ENCODE assay signal across 1 cellular context in the genomic region with DNA sequence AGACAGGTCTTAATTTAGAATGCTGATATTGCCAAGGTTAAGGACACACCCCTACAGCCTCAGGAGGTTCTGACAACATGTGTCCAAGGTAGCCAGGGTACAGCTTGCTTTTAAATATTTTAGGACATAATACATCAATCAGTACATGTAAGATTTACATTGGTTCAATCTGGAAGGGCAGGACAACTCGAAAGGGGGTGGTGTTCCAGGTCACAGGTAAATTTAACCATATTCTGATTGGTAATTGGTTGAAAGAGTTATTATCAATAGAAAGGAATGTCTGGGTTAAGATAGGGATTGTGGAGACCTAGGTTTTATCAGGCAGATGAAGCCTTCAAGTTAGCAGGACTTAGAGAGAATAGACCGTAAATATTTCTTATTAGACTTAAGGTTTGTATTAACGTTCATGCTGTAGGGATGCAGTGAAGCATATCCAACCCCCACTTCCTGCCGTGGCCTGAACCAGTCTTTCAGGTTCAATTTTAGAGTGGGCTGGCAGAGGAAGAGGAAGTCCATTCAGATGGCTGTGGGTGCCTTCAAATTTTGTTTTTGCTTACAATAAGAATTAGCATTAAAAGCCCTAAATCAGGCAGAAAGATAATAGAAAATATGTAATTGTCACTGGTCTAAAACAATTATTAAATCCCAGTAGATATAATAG.
TF ChIP-seq lines count a peak whose summit lies in the region.

No MANE protein-coding gene starts in this region.

TF ChIP-seq in HepG2, 621 proteins besides CTCF, POLR2A, EP300 and RAD21 (continued from another document):
- TF ChIP-seq ZNF652 (CRISPR knock-in tag; IDR thresholded peaks at IDR 0.05; ENCODE audit: borderline replicate concordance, low read depth): no peak
- TF ChIP-seq ZBTB8A (CRISPR knock-in tag; IDR thresholded peaks at IDR 0.05; ENCODE audit: borderline replicate concordance, low read depth): no peak
- no peak for TF ChIP-seq ETV5 (CRISPR knock-in tag; IDR thresholded peaks at IDR 0.05; ENCODE audit: borderline replicate concordance)
- TF ChIP-seq ZZZ3 (CRISPR knock-in tag; IDR thresholded peaks at IDR 0.05; ENCODE audit: borderline replicate concordance): no peak
- TF ChIP-seq ZSCAN5A (CRISPR knock-in tag; IDR thresholded peaks at IDR 0.05; ENCODE audit: borderline replicate concordance): no peak
- no peak for TF ChIP-seq ZC3H13 (CRISPR knock-in tag; IDR thresholded peaks at IDR 0.05)
- TF ChIP-seq ZNF672 (CRISPR knock-in tag; IDR thresholded peaks at IDR 0.05): no peak
- TF ChIP-seq SALL1 (CRISPR knock-in tag; IDR thresholded peaks at IDR 0.05): no peak
- TF ChIP-seq HOMEZ (CRISPR knock-in tag; IDR thresholded peaks at IDR 0.05; ENCODE audit: low read depth): no peak
- TF ChIP-seq, protein P1, sequence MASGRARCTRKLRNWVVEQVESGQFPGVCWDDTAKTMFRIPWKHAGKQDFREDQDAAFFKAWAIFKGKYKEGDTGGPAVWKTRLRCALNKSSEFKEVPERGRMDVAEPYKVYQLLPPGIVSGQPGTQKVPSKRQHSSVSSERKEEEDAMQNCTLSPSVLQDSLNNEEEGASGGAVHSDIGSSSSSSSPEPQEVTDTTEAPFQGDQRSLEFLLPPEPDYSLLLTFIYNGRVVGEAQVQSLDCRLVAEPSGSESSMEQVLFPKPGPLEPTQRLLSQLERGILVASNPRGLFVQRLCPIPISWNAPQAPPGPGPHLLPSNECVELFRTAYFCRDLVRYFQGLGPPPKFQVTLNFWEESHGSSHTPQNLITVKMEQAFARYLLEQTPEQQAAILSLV (CRISPR knock-in tag; IDR thresholded peaks at IDR 0.05; ENCODE audit: borderline replicate concordance): no peak
- TF ChIP-seq PHF21A (CRISPR knock-in tag; IDR thresholded peaks at IDR 0.05): no peak
- TF ChIP-seq NAIF1 (CRISPR knock-in tag; IDR thresholded peaks at IDR 0.05; ENCODE audit: borderline replicate concordance): no peak
- TF ChIP-seq KLF15 (CRISPR knock-in tag; IDR thresholded peaks at IDR 0.05; ENCODE audit: borderline replicate concordance): no peak
